ENCODE assay signal across 19 cellular contexts in the genomic region with DNA sequence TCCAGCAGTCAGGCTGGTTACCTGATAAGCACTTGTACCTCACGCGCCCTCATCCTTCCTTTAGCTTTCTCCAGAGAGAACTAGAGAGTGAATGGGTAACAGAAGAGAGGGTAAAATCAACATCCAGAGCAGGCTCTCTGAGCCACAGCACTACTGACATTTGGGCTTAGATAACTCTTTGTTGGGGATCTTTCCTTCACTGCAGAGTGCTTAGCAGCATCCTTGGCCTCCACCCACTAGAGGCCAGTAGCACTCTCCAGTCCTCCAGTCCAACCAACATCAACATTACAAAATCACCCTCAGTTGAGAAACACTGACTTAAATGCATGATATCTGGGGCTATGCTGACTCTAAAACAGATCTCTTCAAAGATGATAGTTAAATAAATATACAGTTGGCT.
DNase-seq lines count a peak whose midpoint lies in the region; ATAC-seq, FAIRE-seq and TF ChIP-seq lines count a peak whose summit lies in the region.
"Had no signal": no experiment of that assay in that cellular context is flagged by ENCODE, and none has a peak within 500 bp of the region (broad histone marks: within the 10 kb centered on the region; RNA-seq: fewer than 3 reads in every experiment).

No MANE protein-coding gene starts in this region.

- ATAC-seq in GM21526 (IDR thresholded peaks at IDR 0.05; ENCODE audit: low FRiP score, unreplicated experiment) (peak; percentile 26), PC-3 (no peak), HG03175 (IDR thresholded peaks at IDR 0.05; ENCODE audit: unreplicated experiment) (no peak)
- ATAC-seq: left lung, right cardiac atrium had no signal

- no peak overlapping the region for H2AFZ ChIP-seq in PC-3 (ENCODE audit: low read length)
- H2AFZ ChIP-seq in fibroblast of lung (ENCODE audit: low read length), result no peak overlapping the region

- DNase-seq in AG09309 (ENCODE audit: low read depth), result no peak
- peak; percentile 5 for DNase-seq in PC-3
- DNase-seq in fibroblast of lung (ENCODE audit: low read depth in 2 of 2), result peak in 1 of 2 donors; percentile 17
- DNase-seq in erythroblast (lab: John Stamatoyannopoulos, UW), result no peak
- no peak for DNase-seq in stimulated activated CD4-positive, alpha-beta T cell treated with anti-CD3 and anti-CD28 coated beads, Interleukin-4, amount 100 ng/mL, for 1 hour
- DNase-seq in D721Med (ENCODE audit: insufficient read length, low spot score), result no peak
- DNase-seq: activated CD4-positive, alpha-beta T cell treated with anti-CD3 and anti-CD28 coated beads, Interleukin-2, amount 50 U/mL, for 48 hours; AML-193; anterior cingulate cortex; DMS79; head of caudate nucleus; IMR-90; left lung; NCI-H345; right cardiac atrium; stimulated activated naive B cell treated with anti-CD40 and anti-IgM and Interleukin-4, amounts not matched to agents 10 μg/mL and 1 μg/mL and 100 μg/mL, for 72 hours had no signal

- intact Hi-C loops in PC-3 (cut with micrococcal nuclease), result no loop called here

- no peak overlapping the region for H3K27ac ChIP-seq in PC-3 (ENCODE audit: low read length)
- H3K27ac ChIP-seq in fibroblast of lung (ENCODE audit: insufficient read depth, low read length), result peak overlapping the region; percentile 75
- H3K27ac ChIP-seq: left lung had no signal

- no peaks in the 10 kb centered on the region for H3K79me2 ChIP-seq in PC-3 (ENCODE audit: low read length)
- no peaks in the 10 kb centered on the region for H3K79me2 ChIP-seq in fibroblast of lung (ENCODE audit: control insufficient read depth, insufficient read depth, low read length)

- no TSS peak for BruUV-seq in PC-3 (replicated peaks; lab: Mats Ljungman, UMichigan)

- CTCF ChIA-PET in PC-3 (lab: Charles Lee), result no interaction called here

- no peak overlapping the region for H3K9ac ChIP-seq in PC-3 (ENCODE audit: low read length)
- no peak overlapping the region for H3K9ac ChIP-seq in fibroblast of lung (ENCODE audit: insufficient read depth, low read length)

- H4K20me1 ChIP-seq in PC-3 (ENCODE audit: low read length) (no peaks in the 10 kb centered on the region), fibroblast of lung (ENCODE audit: control insufficient read depth, extremely low read depth, insufficient read depth, low read length) (no peaks in the 10 kb centered on the region)

- H3K9me3 ChIP-seq in PC-3 (ENCODE audit: low read length) (no peaks in the 10 kb centered on the region), fibroblast of lung (ENCODE audit: control insufficient read depth, insufficient read depth, low read depth, low read length) (no peaks in the 10 kb centered on the region)
- H3K9me3 ChIP-seq: left lung had no signal

- H3F3A ChIP-seq in PC-3 (ENCODE audit: low read length, unreplicated experiment), result no peaks in the 10 kb centered on the region

- H3K4me1 ChIP-seq in PC-3 (ENCODE audit: insufficient read depth, low read length) (peaks cover 14% of the 10 kb centered on the region), fibroblast of lung (ENCODE audit: control insufficient read depth, extremely low read depth, insufficient read depth, low read length) (peaks cover 3% of the 10 kb centered on the region)
- H3K4me1 ChIP-seq: left lung had no signal

- FAIRE-seq in D721Med (lab: Jason Lieb, UNC), result no peak
- FAIRE-seq: GM18507 had no signal

- TF ChIP-seq POLR2A in erythroblast (IDR thresholded peaks at IDR 0.05; ENCODE audit: low read length), result no peak

- H3K9me2 ChIP-seq in PC-3 (replicated peaks; ENCODE audit: low read length), result no peaks in the 10 kb centered on the region

- no peak overlapping the region for H3K4me3 ChIP-seq in AG09309 (ENCODE audit: control insufficient read depth, low read depth, low read length)
- no peak overlapping the region for H3K4me3 ChIP-seq in PC-3 (ENCODE audit: low read length)
- no peak overlapping the region for H3K4me3 ChIP-seq in fibroblast of lung (replicated peaks in 1 of 4; ENCODE audit: control extremely low read depth in 1 of 4, insufficient read depth in 1 of 4, low read depth in 3 of 4, low read length in 4 of 4)
- H3K4me3 ChIP-seq: left lung had no signal

- H3K27me3 ChIP-seq in PC-3 (ENCODE audit: low read length), result no peaks in the 10 kb centered on the region
- no peaks in the 10 kb centered on the region for H3K27me3 ChIP-seq in fibroblast of lung (ENCODE audit: control insufficient read depth, insufficient read depth, low read length)
- H3K27me3 ChIP-seq: left lung had no signal

- H3K36me3 ChIP-seq in PC-3 (ENCODE audit: low read depth, low read length) (no peaks in the 10 kb centered on the region), fibroblast of lung (ENCODE audit: control insufficient read depth, insufficient read depth, low read length) (no peaks in the 10 kb centered on the region)
- H3K36me3 ChIP-seq: left lung had no signal

- TF ChIP-seq CTCF in AG09309 (IDR thresholded peaks at IDR 0.05; ENCODE audit: control insufficient read depth, insufficient read depth, low read depth, low read length, missing control alignments) (peak; percentile 38), PC-3 (conservative IDR thresholded peaks at IDR 0.05; ENCODE audit: low read depth, low read length) (peak; percentile 34; the same call in 1 of the 2 replicates), fibroblast of lung (conservative IDR thresholded peaks at IDR 0.05 in 1 of 2, IDR thresholded peaks at IDR 0.05 in 1 of 2; ENCODE audit: low read depth in 1 of 2, low read length in 2 of 2) (peak; percentile 20 to 33), D721Med (IDR thresholded peaks at IDR 0.05; ENCODE audit: insufficient read depth, missing control alignments) (no peak)

- POLR2A ChIA-PET in PC-3 (lab: Charles Lee; ENCODE audit: unreplicated experiment), result no interaction called here

- H3K4me2 ChIP-seq in PC-3 (ENCODE audit: low read length) (no peak overlapping the region), fibroblast of lung (ENCODE audit: extremely low read depth, insufficient read depth, low read length) (peak overlapping the region; percentile 32)
